Comparison of ENCODE assay signal across 8 cellular contexts in genomic region chr1:121275435-121275834, GRCh38.
DNase-seq lines count a peak whose midpoint lies in the region; ATAC-seq and TF ChIP-seq lines count a peak whose summit lies in the region.
"Not testable (repeated sequence)": the region's sequence is repeated elsewhere in the genome, so short reads cannot be mapped to it uniquely, and the experiment has no call there.

No MANE protein-coding gene starts in this region.

- H3K9me3 ChIP-seq in A673 (ENCODE audit: low read depth, low read length, poor library complexity, severe bottlenecking); IMR-90 (ENCODE audit: control insufficient read depth, insufficient read depth, low read length): not testable (repeated sequence)

- POLR2A ChIA-PET in A673 (lab: Charles Lee; ENCODE audit: low non-redundant PET); IMR-90 (lab: Charles Lee; ENCODE audit: unreplicated experiment): not testable (repeated sequence)

- not testable (repeated sequence) for H4K91ac ChIP-seq in IMR-90 (ENCODE audit: insufficient read depth, low read depth, low read length)

- TF ChIP-seq CTCF in A673 (conservative IDR thresholded peaks at IDR 0.05; ENCODE audit: low read depth, low read length); IMR-90 (conservative IDR thresholded peaks at IDR 0.05; ENCODE audit: low read depth, low read length); cardiac fibroblast (IDR thresholded peaks at IDR 0.05; ENCODE audit: low read depth, low read length); fibroblast of the aortic adventitia (IDR thresholded peaks at IDR 0.05; ENCODE audit: insufficient read depth, low read length): not testable (repeated sequence)

- dilution Hi-C loops in IMR-90 (cut with HindIII; ENCODE audit: low sequenced_read_pairs, unreplicated experiment): not testable (repeated sequence)

- not testable (repeated sequence) for H3K4me3 ChIP-seq in A673 (ENCODE audit: low read depth, low read length, poor library complexity, severe bottlenecking); IMR-90 (ENCODE audit: insufficient read depth, low read depth, low read length); cardiac fibroblast (replicated peaks in 1 of 2; ENCODE audit: low read depth in 2 of 2, low read length in 2 of 2); fibroblast of the aortic adventitia (ENCODE audit: low read depth, low read length)

- not testable (repeated sequence) for H3K23ac ChIP-seq in IMR-90 (ENCODE audit: low read depth, low read length)

- no CpG with 5 or more reads among the region's 2 CpGs for WGBS in IMR-90 (ENCODE audit: extremely low coverage in 2 of 2, insufficient read length in 1 of 2), 2 experiments

- not testable (repeated sequence) for H4K20me1 ChIP-seq in IMR-90 (ENCODE audit: insufficient read depth, low read length)

- H3K9me1 ChIP-seq in IMR-90 (ENCODE audit: insufficient read depth, low read length): not testable (repeated sequence)

- H3K14ac ChIP-seq in IMR-90 (replicated peaks; ENCODE audit: low read depth, low read length): not testable (repeated sequence)

- H3K27ac ChIP-seq in A673 (ENCODE audit: low read depth, low read length, poor library complexity, severe bottlenecking); IMR-90 (ENCODE audit: insufficient read depth, low read length): not testable (repeated sequence)

- not testable (repeated sequence) for BruUV-seq in A673 (replicated peaks; lab: Mats Ljungman, UMichigan); IMR-90 (replicated peaks; lab: Mats Ljungman, UMichigan)

- H4K8ac ChIP-seq in IMR-90 (ENCODE audit: low read depth in 2 of 2, low read length in 2 of 2): not testable (repeated sequence)

- not testable (repeated sequence) for H3K18ac ChIP-seq in IMR-90 (ENCODE audit: low read depth, low read length)

- not testable (repeated sequence) for H3K27me3 ChIP-seq in A673 (replicated peaks; ENCODE audit: insufficient read depth, low read depth, low read length, poor library complexity); IMR-90 (ENCODE audit: control insufficient read depth, insufficient read depth, low read length)

- DNase-seq in A673 (ENCODE audit: low spot score) (peak; percentile 5), IMR-90 (peak; percentile 2), RPMI8226 (peak; percentile 0), cardiac fibroblast (ENCODE audit: low read depth in 2 of 2) (peak; percentile 24 to 32), fibroblast of gingiva (ENCODE audit: low read depth) (peak; percentile 2), fibroblast of the aortic adventitia (ENCODE audit: low read depth) (peak; percentile 31), medulla oblongata (ENCODE audit: extremely low spot score) (peak; percentile 9), stromal cell of bone marrow (ENCODE audit: low read depth) (peak; percentile 13)

- H2BK15ac ChIP-seq in IMR-90 (ENCODE audit: low read depth, low read length): not testable (repeated sequence)

- H3K4me1 ChIP-seq in A673 (ENCODE audit: insufficient read depth, low read length, poor library complexity, severe bottlenecking); IMR-90 (ENCODE audit: control insufficient read depth, insufficient read depth, low read length): not testable (repeated sequence)

- H3K9ac ChIP-seq in IMR-90 (ENCODE audit: low read depth, low read length): not testable (repeated sequence)

- H2BK5ac ChIP-seq in IMR-90 (ENCODE audit: low read depth, low read length, poor library complexity, severe bottlenecking): not testable (repeated sequence)

- not testable (repeated sequence) for H3K4ac ChIP-seq in IMR-90 (ENCODE audit: low read depth, low read length)

- TF ChIP-seq POLR2A in IMR-90 (IDR thresholded peaks at IDR 0.05; ENCODE audit: low read depth, low read length): not testable (repeated sequence)

- not testable (repeated sequence) for H3K36me3 ChIP-seq in A673 (ENCODE audit: insufficient read depth, low read length, poor library complexity, severe bottlenecking); IMR-90 (ENCODE audit: control insufficient read depth, insufficient read depth, low read length)

- not testable (repeated sequence) for TF ChIP-seq RAD21 in IMR-90 (IDR thresholded peaks at IDR 0.05; ENCODE audit: low read length)

- not testable (repeated sequence) for H2AFZ ChIP-seq in IMR-90 (replicated peaks; ENCODE audit: low read length, poor library complexity)

- not testable (repeated sequence) for H4K5ac ChIP-seq in IMR-90 (ENCODE audit: low read depth, low read length)

- ATAC-seq in IMR-90 (ENCODE audit: low read depth): not testable (repeated sequence)

- H2BK120ac ChIP-seq in IMR-90 (ENCODE audit: low read depth, low read length): not testable (repeated sequence)

- H3K56ac ChIP-seq in IMR-90 (ENCODE audit: extremely low read depth, insufficient read depth, low read length): not testable (repeated sequence)

- not testable (repeated sequence) for H3K4me2 ChIP-seq in IMR-90 (ENCODE audit: low read depth, low read length)

- H2AK9ac ChIP-seq in IMR-90 (replicated peaks; ENCODE audit: low read depth, low read length, poor library complexity): not testable (repeated sequence)

- CTCF ChIA-PET in A673 (lab: Charles Lee); IMR-90 (lab: Yijun Ruan, JAX): not testable (repeated sequence)

- in situ Hi-C loops in IMR-90 (cut with MboI; ENCODE audit: low sequenced_read_pairs): not testable (repeated sequence)

- not testable (repeated sequence) for H3K79me1 ChIP-seq in IMR-90 (ENCODE audit: low read depth in 1 of 2, low read length in 2 of 2)

- H2AK5ac ChIP-seq in IMR-90 (ENCODE audit: low read depth, low read length): not testable (repeated sequence)

- not testable (repeated sequence) for H2BK20ac ChIP-seq in IMR-90 (ENCODE audit: low read depth, low read length)

- intact Hi-C loops in A673 (cut with micrococcal nuclease; ENCODE audit: unreplicated experiment); IMR-90 (cut with micrococcal nuclease): not testable (repeated sequence)
